8 cellular contexts compared by ENCODE assay signal in genomic region chr13:102591988-102592781, GRCh38. TPM values are rescaled to one million over a fixed set of nuclear protein-coding genes. Genes with fewer than 3 reads are reported as not detected.
A peak's percentile ranks its signal among the peaks of the same experiment; 100 is the strongest.
DNase-seq lines count a peak whose midpoint lies in the region; ATAC-seq and TF ChIP-seq lines count a peak whose summit lies in the region.

No MANE protein-coding gene starts in this region.

- TF ChIP-seq CTCF in gastroesophageal sphincter (IDR thresholded peaks at IDR 0.05) = peak in 3 of 4 experiments; percentile 30 to 71 (median 60)
- peak; percentile 62 for TF ChIP-seq CTCF in neutrophil (IDR thresholded peaks at IDR 0.05)

- peak overlapping the region; percentile 28 to 54 for H3K4me3 ChIP-seq in gastroesophageal sphincter
- peak overlapping the region; percentile 80 to 85 for H3K4me3 ChIP-seq in neutrophil (ENCODE audit: low read depth in 1 of 2, low read length in 1 of 2)

- peak; percentile 96 for DNase-seq in DMS79 treated with DMSO at 0.1 percent for 48 hours (lab: John Stamatoyannopoulos, UW)
- DNase-seq in KBM-7 = peak; percentile 88
- DNase-seq in SHP77 (lab: John Stamatoyannopoulos, UW) = peak; percentile 84 to 92
- peak; percentile 75 for DNase-seq in activated gamma-delta T cell treated with anti-CD3 and anti-CD28 coated beads, Interleukin-2, amount 50 U/mL, for 16 hours (ENCODE audit: low read depth)
- peak; percentile 89 for DNase-seq in superior temporal gyrus (ENCODE audit: extremely low spot score)

- H3K27me3 ChIP-seq in gastroesophageal sphincter (no peaks in the 10 kb centered on the region), neutrophil (no peaks in the 10 kb centered on the region)

- ATAC-seq in GM21576 (IDR thresholded peaks at IDR 0.05; ENCODE audit: unreplicated experiment) (peak; percentile 40), gastroesophageal sphincter (peak; percentile 46)

- TF ChIP-seq EP300 in gastroesophageal sphincter (IDR thresholded peaks at IDR 0.05) = no peak

- TF ChIP-seq POLR2A in gastroesophageal sphincter (IDR thresholded peaks at IDR 0.05) = no peak

- in situ Hi-C loops in KBM-7 (cut with MboI; ENCODE audit: low pct_unique_long_range_greater_than_20kb, low sequenced_read_pairs) = no loop called here

- H3K9me3 ChIP-seq in gastroesophageal sphincter (no peaks in the 10 kb centered on the region), neutrophil (no peaks in the 10 kb centered on the region)

- H3K27ac ChIP-seq in gastroesophageal sphincter (peak overlapping the region in 3 of 4 donors; percentile 79 to 86 (median 85)), neutrophil (peak overlapping the region; percentile 61)

- H3K4me1 ChIP-seq in gastroesophageal sphincter = peaks cover 0 to 26% (median 5%) of the 10 kb centered on the region in 3 donors
- H3K4me1 ChIP-seq in neutrophil (ENCODE audit: control insufficient read depth in 1 of 2, insufficient read depth in 1 of 2, low read depth in 1 of 2, low read length in 1 of 2) = peaks cover 28 to 30% of the 10 kb centered on the region in 2 experiments

- WGBS in gastroesophageal sphincter (ENCODE audit: low coverage in 1 of 2), 2 donors = 1% methylated on average over 18 to 24 of the region's 36 CpGs

- H3K36me3 ChIP-seq in gastroesophageal sphincter (no peaks in the 10 kb centered on the region), neutrophil (no peaks in the 10 kb centered on the region)

RNA-seq across cellular contexts. Expression of gene TPP2, which starts 4.6 kb away (rescaled TPM):
- total RNA-seq in gastroesophageal sphincter = 10 to 100 TPM; 41.4 to 52.8 (median 42.2) TPM

Comparison
In these comparisons a context has a peak if more than half of its experiments do, and no peak if none do; other contexts are left out.
1. Peak in every context shown above with its lines: DNase-seq, ATAC-seq, H3K4me3 ChIP-seq and H3K27ac ChIP-seq.